ENCODE assay signal across 19 cellular contexts in genomic region chr4:155935389-155935986, GRCh38. TPM values are rescaled to one million over a fixed set of nuclear protein-coding genes. Genes with fewer than 3 reads are reported as not detected.
A peak's percentile ranks its signal among the peaks of the same experiment; 100 is the strongest.
DNase-seq lines count a peak whose midpoint lies in the region; ATAC-seq, FAIRE-seq and TF ChIP-seq lines count a peak whose summit lies in the region.
"Had no signal": no experiment of that assay in that cellular context is flagged by ENCODE, and none has a peak within 500 bp of the region (broad histone marks: within the 10 kb centered on the region; RNA-seq: fewer than 3 reads in every experiment).

No MANE protein-coding gene starts in this region.

- no peaks in the 10 kb centered on the region for H3K27me3 ChIP-seq in bronchial epithelial cell (ENCODE audit: control insufficient read depth, insufficient read depth, low read length)
- no peaks in the 10 kb centered on the region for H3K27me3 ChIP-seq in right lobe of liver
- H3K27me3 ChIP-seq: BLaER1 treated with 17β-estradiol and CSF1 and Interleukin-3, amounts not matched to agents 10 nM and 100 nM had no signal

- no peak overlapping the region for H3K4me3 Mint-ChIP-seq in neural crest cell
- H3K4me3 Mint-ChIP-seq: B cell; CD4-positive, CD25-positive, alpha-beta regulatory T cell; CD8-positive, alpha-beta memory T cell; GM23338; HFFc6 had no signal

- 34% methylated on average over 4 of the region's 4 CpGs for WGBS in right lobe of liver (ENCODE audit: insufficient coverage, low coverage, low lambda C conversion rate, missing lambda C conversion rate)

- H3K36me3 ChIP-seq in bronchial epithelial cell (ENCODE audit: control insufficient read depth, insufficient read depth, low read length) (no peaks in the 10 kb centered on the region), right lobe of liver (peaks cover 0 to 5% (median 0%) of the 10 kb centered on the region in 4 donors)

- no peak overlapping the region for H3K4me3 ChIP-seq in bronchial epithelial cell (ENCODE audit: low read depth, low read length)
- H3K4me3 ChIP-seq in right lobe of liver: no peak overlapping the region
- H3K4me3 ChIP-seq: BLaER1 treated with 17β-estradiol and CSF1 and Interleukin-3, amounts not matched to agents 10 nM and 100 nM; GM23338 had no signal

- H3K27ac Mint-ChIP-seq in neural crest cell (ENCODE audit: unreplicated experiment): peak overlapping the region; percentile 1
- H3K27ac Mint-ChIP-seq: B cell; CD4-positive, CD25-positive, alpha-beta regulatory T cell; CD8-positive, alpha-beta memory T cell; GM23338; HFFc6 had no signal

- DNase-seq in bronchial epithelial cell (ENCODE audit: low read depth) (peak; percentile 5), right lobe of liver (no peak), neural crest cell (ENCODE audit: low read depth, low spot score) (no peak), NCI-H446 treated with DMSO at 0.1 percent for 48 hours (lab: John Stamatoyannopoulos, UW) (no peak)
- DNase-seq: CD4-positive, CD25-positive, alpha-beta regulatory T cell; CD8-positive, alpha-beta memory T cell; COR-L47; DMS 273 treated with DMSO at 0.1 percent for 48 hours; H7; HFFc6 had no signal

- H3K27me3 Mint-ChIP-seq in neural crest cell (ENCODE audit: low read depth): no peaks in the 10 kb centered on the region
- H3K27me3 Mint-ChIP-seq: B cell; CD4-positive, CD25-positive, alpha-beta regulatory T cell; CD8-positive, alpha-beta memory T cell had no signal

- FAIRE-seq in bronchial epithelial cell (lab: Jason Lieb, UNC): peak; percentile 60
- FAIRE-seq: G401.6, GM12891, GM19239 had no signal

- H3K9me3 Mint-ChIP-seq in neural crest cell: peaks cover 13% of the 10 kb centered on the region
- H3K9me3 Mint-ChIP-seq: CD8-positive, alpha-beta memory T cell; HFFc6 had no signal

- peaks cover 0 to 42% (median 19%) of the 10 kb centered on the region in 4 donors for H3K4me1 ChIP-seq in right lobe of liver
- H3K4me1 ChIP-seq: BLaER1 treated with 17β-estradiol and CSF1 and Interleukin-3, amounts not matched to agents 10 nM and 100 nM had no signal

- H3K4me1 Mint-ChIP-seq in neural crest cell: no peaks in the 10 kb centered on the region
- H3K4me1 Mint-ChIP-seq: CD8-positive, alpha-beta memory T cell; GM23338 had no signal

- ATAC-seq in right lobe of liver (peak; percentile 74 to 87 (median 76)), GM21515 (IDR thresholded peaks at IDR 0.05; ENCODE audit: unreplicated experiment) (no peak), HG03280 (IDR thresholded peaks at IDR 0.05; ENCODE audit: unreplicated experiment) (no peak)
- ATAC-seq: GM23338, HCT116 had no signal

- TF ChIP-seq CTCF in bronchial epithelial cell (IDR thresholded peaks at IDR 0.05; ENCODE audit: insufficient read depth, low read length, severe bottlenecking): no peak
- TF ChIP-seq CTCF in right lobe of liver (IDR thresholded peaks at IDR 0.05): no peak
- no peak for TF ChIP-seq CTCF in neural crest cell (conservative IDR thresholded peaks at IDR 0.05)

- intact Hi-C loops in right lobe of liver (cut with DNase I): no loop called here

- peaks cover 5% of the 10 kb centered on the region for H3K36me3 Mint-ChIP-seq in neural crest cell (ENCODE audit: low read depth)

- H3K27ac ChIP-seq in right lobe of liver: peak overlapping the region in 2 of 3 donors; percentile 71 to 79
- H3K27ac ChIP-seq: BLaER1 treated with 17β-estradiol and CSF1 and Interleukin-3, amounts not matched to agents 10 nM and 100 nM had no signal

- no peaks in the 10 kb centered on the region for H3K9me3 ChIP-seq in right lobe of liver

- TF ChIP-seq POLR2A in right lobe of liver (IDR thresholded peaks at IDR 0.05): no peak

RNA-seq across cellular contexts. Expression of gene CTSO, which starts 18.2 kb away (rescaled TPM):
- total RNA-seq in bronchial epithelial cell (1.1 and 2.9 TPM in 2 replicates), right lobe of liver (10 to 100 TPM; 23.8 to 44.7 (median 26.1) TPM), neural crest cell (1.3 and 1.7 TPM in 2 replicates)

RNA-seq across cellular contexts. Expression of gene TDO2, which starts 32.0 kb away (rescaled TPM):
- total RNA-seq in bronchial epithelial cell (0.38 TPM in 1 of 2 replicates, not detected in the other), right lobe of liver (100 to 1,000 TPM; 158 to 634 (median 569) TPM), neural crest cell (not detected in 2 replicates)
- total RNA-seq: B cell; CD4-positive, CD25-positive, alpha-beta regulatory T cell; CD8-positive, alpha-beta memory T cell; H7 had no signal

Comparison
In these comparisons a context has a peak if more than half of its experiments do, and no peak if none do; other contexts are left out.
1. ATAC-seq: peak in right lobe of liver (4 of 4); none in GM21515 (single experiment) and HG03280 (single experiment).
2. RNA of gene TDO2, which starts 32.0 kb away (total RNA-seq): 158 to 634 TPM in right lobe of liver; 0.38 TPM in bronchial epithelial cell and not detected in neural crest cell; every median in the first group is over 100 times any median in the second.